10 cellular contexts compared by ENCODE assay signal in the genomic region with DNA sequence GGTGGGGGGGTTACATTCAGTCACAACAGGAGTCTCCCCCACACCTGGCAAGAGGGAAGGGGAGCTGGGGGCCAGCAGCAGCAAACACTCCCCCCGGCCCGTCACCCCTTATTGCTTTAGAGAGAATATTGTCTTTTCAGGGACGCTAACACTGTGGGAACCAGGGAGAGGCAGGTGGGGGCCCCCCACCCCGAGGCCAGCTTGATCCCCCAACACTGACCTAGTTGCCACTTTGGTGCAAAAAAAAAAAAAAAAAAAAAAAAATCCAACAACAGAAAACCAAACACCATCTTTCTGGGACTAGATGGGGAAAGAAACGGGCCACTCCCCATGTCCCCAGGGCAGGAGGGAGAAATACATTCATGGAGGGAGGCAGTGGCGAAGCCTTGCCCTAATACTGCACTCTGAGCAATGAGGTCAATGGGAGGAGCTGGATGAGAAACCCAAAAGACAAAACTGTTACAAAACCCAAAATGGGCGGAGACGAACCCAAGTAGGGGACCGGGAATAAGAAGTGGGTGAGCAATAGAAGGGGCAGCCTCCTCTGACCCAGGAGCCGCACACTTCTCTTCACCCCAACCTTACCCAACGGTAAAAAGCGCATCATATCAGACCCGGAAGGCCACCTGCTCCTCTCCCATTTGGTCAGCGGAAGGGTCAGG. TPM values are rescaled to one million over a fixed set of nuclear protein-coding genes. Genes with fewer than 3 reads are reported as not detected.
DNase-seq lines count a peak whose midpoint lies in the region; TF ChIP-seq lines count a peak whose summit lies in the region.
"Had no signal": no experiment of that assay in that cellular context is flagged by ENCODE, and none has a peak within 500 bp of the region (broad histone marks: within the 10 kb centered on the region; RNA-seq: fewer than 3 reads in every experiment).

No MANE protein-coding gene starts in this region.

- H3K4me3 Mint-ChIP-seq in activated T-cell treated with anti-CD3 and anti-CD28 coated beads, Interleukin-2, amount 50 U/mL, for 24 hours, result no peak overlapping the region
- peak overlapping the region; percentile 28 for H3K4me3 Mint-ChIP-seq in activated naive CD8-positive, alpha-beta T cell
- peak overlapping the region in 1 of 5 donors; percentile 4 for H3K4me3 Mint-ChIP-seq in immature natural killer cell

- H3K27me3 ChIP-seq in transverse colon, result no peaks in the 10 kb centered on the region
- H3K27me3 ChIP-seq: hepatocyte had no signal

- H3K4me1 ChIP-seq in transverse colon, result peaks cover 0 to 14% (median 9%) of the 10 kb centered on the region in 4 donors

- TF ChIP-seq EP300 in transverse colon (IDR thresholded peaks at IDR 0.05; ENCODE audit: low read depth), result no peak

- H3K4me3 ChIP-seq in transverse colon, result no peak overlapping the region
- H3K4me3 ChIP-seq: hepatocyte had no signal

- peak overlapping the region; percentile 21 to 75 (median 52) for H3K27ac ChIP-seq in transverse colon

- H3K9me3 Mint-ChIP-seq in activated T-cell treated with anti-CD3 and anti-CD28 coated beads, Interleukin-2, amount 50 U/mL, for 24 hours, result no peaks in the 10 kb centered on the region
- no peaks in the 10 kb centered on the region for H3K9me3 Mint-ChIP-seq in activated naive CD8-positive, alpha-beta T cell (ENCODE audit: low read depth)
- no peaks in the 10 kb centered on the region for H3K9me3 Mint-ChIP-seq in immature natural killer cell

- no peaks in the 10 kb centered on the region for H3K9me3 ChIP-seq in transverse colon

- intact Hi-C loops in transverse colon (cut with DNase I; ENCODE audit: low total_unique reads), result no loop called here

- H3K36me3 Mint-ChIP-seq in activated T-cell treated with anti-CD3 and anti-CD28 coated beads, Interleukin-2, amount 50 U/mL, for 24 hours (ENCODE audit: low read depth), result peaks cover 76% of the 10 kb centered on the region
- H3K36me3 Mint-ChIP-seq in activated naive CD8-positive, alpha-beta T cell, result no peaks in the 10 kb centered on the region
- H3K36me3 Mint-ChIP-seq in immature natural killer cell, result peaks cover 0 to 11% (median 0%) of the 10 kb centered on the region in 3 donors

- peaks cover 0 to 52% (median 25%) of the 10 kb centered on the region in 4 donors for H3K36me3 ChIP-seq in transverse colon

- peak overlapping the region; percentile 79 for H3K27ac Mint-ChIP-seq in activated T-cell treated with anti-CD3 and anti-CD28 coated beads, Interleukin-2, amount 50 U/mL, for 24 hours
- peak overlapping the region; percentile 34 for H3K27ac Mint-ChIP-seq in activated naive CD8-positive, alpha-beta T cell
- H3K27ac Mint-ChIP-seq in immature natural killer cell, result peak overlapping the region; percentile 63 to 88 (median 77)

- 58 to 68% methylated on average over 4 to 14 of the region's 14 CpGs for WGBS in transverse colon (ENCODE audit: low coverage in 1 of 2), 2 donors

- in situ Hi-C loops in transverse colon (cut with MboI; ENCODE audit: low pct_ligation_motif_present in 1 of 4, low pct_unique_long_range_greater_than_20kb in 1 of 4, low sequenced_read_pairs in 3 of 4), result loop anchor here in 3 of 4 donors (10.0 to 25.0 kb wide), 3 partner anchors 93 to 218 kb away; partner anchors contain the start of genes FBXO24 (in 2 of the 3), LRCH4 (in 2 of the 3) and SPACDR (in 2 of the 3)

- DNase-seq in activated T-cell treated with anti-CD3 and anti-CD28 coated beads, Interleukin-2, amount 50 U/mL, for 24 hours, result no peak
- no peak for DNase-seq in activated T-cell treated with anti-CD3 and anti-CD28 coated beads, Interleukin-2, amount 50 U/mL, for 1 hour
- DNase-seq in immature natural killer cell (no peak), transverse colon (peak; percentile 14), LoVo (ENCODE audit: low spot score) (no peak), iPS-NIHi7 (ENCODE audit: extremely low spot score) (no peak), HT-29 (ENCODE audit: low spot score) (no peak)

- peaks cover 46% of the 10 kb centered on the region for H3K4me1 Mint-ChIP-seq in activated T-cell treated with anti-CD3 and anti-CD28 coated beads, Interleukin-2, amount 50 U/mL, for 24 hours (ENCODE audit: low read depth)
- H3K4me1 Mint-ChIP-seq in activated naive CD8-positive, alpha-beta T cell (ENCODE audit: low read depth), result peaks cover 33% of the 10 kb centered on the region
- H3K4me1 Mint-ChIP-seq in immature natural killer cell, result peaks cover 15 to 27% of the 10 kb centered on the region in 2 donors

- no peaks in the 10 kb centered on the region for H3K27me3 Mint-ChIP-seq in activated T-cell treated with anti-CD3 and anti-CD28 coated beads, Interleukin-2, amount 50 U/mL, for 24 hours
- H3K27me3 Mint-ChIP-seq in activated naive CD8-positive, alpha-beta T cell, result no peaks in the 10 kb centered on the region
- peaks cover 6 to 14% (median 7%) of the 10 kb centered on the region in 3 donors for H3K27me3 Mint-ChIP-seq in immature natural killer cell (ENCODE audit: low read depth in 3 of 3)

- TF ChIP-seq POLR2A in transverse colon (IDR thresholded peaks at IDR 0.05), result no peak

- TF ChIP-seq CTCF in transverse colon (IDR thresholded peaks at IDR 0.05), result no peak

RNA-seq across cellular contexts. Expression of gene GNB2, which starts 6.5 kb away (rescaled TPM):
- polyA plus RNA-seq in immature natural killer cell, result 10 to 100 TPM; 61.4 to 71.8 (median 64.8) TPM
- 100 to 1,000 TPM; 192 to 301 (median 246) TPM for total RNA-seq in transverse colon
- 272 and 317 TPM in 2 replicates for total RNA-seq in HT-29 (2014; rRNA removed; shearing (Covaris generic))

RNA-seq across cellular contexts. Expression of gene GIGYF1, which starts 14.0 kb away (rescaled TPM):
- 1 to 10 TPM in 1 of 3 donors, under 1 TPM in 2; 0.03 to 2.0 (median 0.47) TPM for polyA plus RNA-seq in immature natural killer cell
- 100 to 1,000 TPM in 1 of 4 donors, 10 to 100 TPM in 3; 25.4 to 104 (median 51.8) TPM for total RNA-seq in transverse colon
- 44.6 and 46.9 TPM in 2 replicates for total RNA-seq in HT-29 (2014; rRNA removed; shearing (Covaris generic))

RNA-seq across cellular contexts. Expression of gene ACTL6B, which starts 23.8 kb away (rescaled TPM):
- not detected for polyA plus RNA-seq in immature natural killer cell
- not detected for total RNA-seq in transverse colon
- 0.13 TPM in 1 of 2 replicates, not detected in the other for total RNA-seq in HT-29 (2014; rRNA removed; shearing (Covaris generic))
- total RNA-seq: hepatocyte had no signal
- polyA plus RNA-seq: BJ, hepatocyte had no signal

RNA-seq across cellular contexts. Expression of gene POP7, which starts 25.9 kb away (rescaled TPM):
- polyA plus RNA-seq in immature natural killer cell, result 10 to 100 TPM; 65.1 to 70.3 (median 67.0) TPM
- total RNA-seq in transverse colon, result 10 to 100 TPM; 10.7 to 58.7 (median 34.1) TPM
- 222 and 231 TPM in 2 replicates for total RNA-seq in HT-29 (2014; rRNA removed; shearing (Covaris generic))

RNA-seq across cellular contexts. Expression of gene TFR2, which starts 38.7 kb away (rescaled TPM):
- polyA plus RNA-seq in immature natural killer cell, result 1 to 10 TPM in 2 of 3 donors, under 1 TPM in 1; 0.85 to 1.8 (median 1.1) TPM
- total RNA-seq in transverse colon, result under 1 TPM in 3 of 4 donors, not detected in 1; 0.60 to 0.68 (median 0.64) TPM
- 1.2 and 1.7 TPM in 2 replicates for total RNA-seq in HT-29 (2014; rRNA removed; shearing (Covaris generic))
